Comparison of ENCODE assay signal across 8 cellular contexts in genomic region chr12:68792952-68793351, GRCh38. TPM values are rescaled to one million over a fixed set of nuclear protein-coding genes. Genes with fewer than 3 reads are reported as not detected.
DNase-seq lines count a peak whose midpoint lies in the region; ATAC-seq lines count a peak whose summit lies in the region.

No MANE protein-coding gene starts in this region.

- no peak overlapping the region for H3K27ac Mint-ChIP-seq in activated T-helper 1 cell treated with anti-CD3 and anti-CD28 coated beads, Interleukin-12 subunit alpha, Interleukin-12 subunit beta, Interleukin-2, Interleukin-4 antibody, amounts not matched to agents 30 ng/mL and 10 ng/mL and 1 ng/mL, durations not matched to agents 14 hours and 24 hours and 36 hours

- H3K4me3 Mint-ChIP-seq in activated T-helper 1 cell treated with anti-CD3 and anti-CD28 coated beads, Interleukin-12 subunit alpha, Interleukin-12 subunit beta, Interleukin-2, Interleukin-4 antibody, amounts not matched to agents 30 ng/mL and 10 ng/mL and 1 ng/mL, durations not matched to agents 14 hours and 24 hours and 36 hours = no peak overlapping the region

- DNase-seq in DMS 273 treated with DMSO at 0.1 percent for 48 hours (lab: John Stamatoyannopoulos, UW) = peak; percentile 13
- peak; percentile 25 to 53 for DNase-seq in NOMO-1 (lab: John Stamatoyannopoulos, UW; ENCODE audit: unreplicated experiment in 2 of 2)
- peak; percentile 35 for DNase-seq in cerebellar cortex (ENCODE audit: low spot score)
- no peak for DNase-seq in activated T-helper 1 cell treated with anti-CD3 and anti-CD28 coated beads, Interleukin-12 subunit alpha, Interleukin-12 subunit beta, Interleukin-2, Interleukin-4 antibody, amounts not matched to agents 30 ng/mL and 10 ng/mL and 1 ng/mL, durations not matched to agents 14 hours and 24 hours and 36 hours (ENCODE audit: low spot score)
- no peak for DNase-seq in NCI-H1105 treated with DMSO at 0.1 percent for 48 hours (lab: John Stamatoyannopoulos, UW)
- DNase-seq in NCI-H2196 (lab: John Stamatoyannopoulos, UW; ENCODE audit: unreplicated experiment) = no peak

- H3K9me3 Mint-ChIP-seq in activated T-helper 1 cell treated with anti-CD3 and anti-CD28 coated beads, Interleukin-12 subunit alpha, Interleukin-12 subunit beta, Interleukin-2, Interleukin-4 antibody, amounts not matched to agents 30 ng/mL and 10 ng/mL and 1 ng/mL, durations not matched to agents 14 hours and 24 hours and 36 hours = no peaks in the 10 kb centered on the region

- H3K36me3 Mint-ChIP-seq in activated T-helper 1 cell treated with anti-CD3 and anti-CD28 coated beads, Interleukin-12 subunit alpha, Interleukin-12 subunit beta, Interleukin-2, Interleukin-4 antibody, amounts not matched to agents 30 ng/mL and 10 ng/mL and 1 ng/mL, durations not matched to agents 14 hours and 24 hours and 36 hours (ENCODE audit: low read depth) = no peaks in the 10 kb centered on the region

- intact Hi-C loops in activated T-helper 1 cell treated with anti-CD3 and anti-CD28 coated beads, Interleukin-12 subunit alpha, Interleukin-12 subunit beta, Interleukin-2, Interleukin-4 antibody, amounts not matched to agents 30 ng/mL and 10 ng/mL and 1 ng/mL, durations not matched to agents 14 hours and 24 hours and 36 hours (cut with micrococcal nuclease) = loop anchor here (2.0 kb wide), 1 partner anchor 14 kb away; no protein-coding TSS in a partner anchor

- H3K4me1 Mint-ChIP-seq in activated T-helper 1 cell treated with anti-CD3 and anti-CD28 coated beads, Interleukin-12 subunit alpha, Interleukin-12 subunit beta, Interleukin-2, Interleukin-4 antibody, amounts not matched to agents 30 ng/mL and 10 ng/mL and 1 ng/mL, durations not matched to agents 14 hours and 24 hours and 36 hours (ENCODE audit: low read depth) = no peaks in the 10 kb centered on the region

- ATAC-seq in GM19023 (IDR thresholded peaks at IDR 0.05; ENCODE audit: unreplicated experiment) (peak; percentile 87), HG03060 (IDR thresholded peaks at IDR 0.05; ENCODE audit: low read depth, unreplicated experiment) (peak; percentile 76)

- no peaks in the 10 kb centered on the region for H3K27me3 Mint-ChIP-seq in activated T-helper 1 cell treated with anti-CD3 and anti-CD28 coated beads, Interleukin-12 subunit alpha, Interleukin-12 subunit beta, Interleukin-2, Interleukin-4 antibody, amounts not matched to agents 30 ng/mL and 10 ng/mL and 1 ng/mL, durations not matched to agents 14 hours and 24 hours and 36 hours (ENCODE audit: insufficient read depth)

RNA-seq across cellular contexts. Expression of gene MDM2, which starts 15.0 kb away (rescaled TPM):
- total RNA-seq in activated T-helper 1 cell treated with anti-CD3 and anti-CD28 coated beads, Interleukin-12 subunit alpha, Interleukin-12 subunit beta, Interleukin-2, Interleukin-4 antibody, amounts not matched to agents 30 ng/mL and 10 ng/mL and 1 ng/mL, durations not matched to agents 14 hours and 24 hours and 36 hours = 279 and 303 TPM in 2 replicates

RNA-seq across cellular contexts. Expression of gene SLC35E3, which starts 47.0 kb away (rescaled TPM):
- total RNA-seq in activated T-helper 1 cell treated with anti-CD3 and anti-CD28 coated beads, Interleukin-12 subunit alpha, Interleukin-12 subunit beta, Interleukin-2, Interleukin-4 antibody, amounts not matched to agents 30 ng/mL and 10 ng/mL and 1 ng/mL, durations not matched to agents 14 hours and 24 hours and 36 hours = 5.9 and 6.3 TPM in 2 replicates

Comparison
In these comparisons a context has a peak if more than half of its experiments do, and no peak if none do; other contexts are left out.
1. DNase-seq: peak in DMS 273 treated with DMSO at 0.1 percent for 48 hours (single experiment), NOMO-1 (2 of 2) and cerebellar cortex (single experiment); none in activated T-helper 1 cell treated with anti-CD3 and anti-CD28 coated beads, Interleukin-12 subunit alpha, Interleukin-12 subunit beta, Interleukin-2, Interleukin-4 antibody, amounts not matched to agents 30 ng/mL and 10 ng/mL and 1 ng/mL, durations not matched to agents 14 hours and 24 hours and 36 hours (single experiment), NCI-H1105 treated with DMSO at 0.1 percent for 48 hours (single experiment) and NCI-H2196 (single experiment).